Comparison of ENCODE assay signal across 8 cellular contexts in the genomic region with DNA sequence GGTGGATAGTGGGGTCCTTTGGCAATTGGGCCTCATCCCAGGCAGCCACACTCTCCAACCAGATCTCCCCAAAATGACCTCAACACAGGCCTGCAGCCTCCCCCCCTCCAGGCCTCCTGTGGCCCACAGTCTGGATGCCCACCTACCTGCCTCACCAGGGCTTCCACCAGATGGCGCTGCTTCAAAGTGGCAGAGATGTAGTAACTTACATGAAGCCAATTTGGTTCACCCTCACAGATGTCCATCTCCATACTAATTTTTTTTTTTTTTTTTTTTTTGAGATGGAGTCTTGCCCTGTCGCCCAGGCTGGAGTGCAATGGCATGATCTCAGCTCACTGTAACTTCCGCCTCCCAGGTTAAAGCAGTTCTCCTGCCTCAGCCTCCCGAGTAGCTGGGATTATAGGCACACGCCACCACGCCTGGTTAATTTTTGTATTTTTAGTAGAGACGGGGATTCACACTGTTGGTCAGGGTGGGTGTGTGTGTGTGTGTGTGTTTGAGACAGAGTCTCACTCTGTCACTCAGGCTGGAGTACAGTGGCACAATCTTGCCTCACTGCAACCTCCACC. TPM values are rescaled to one million over a fixed set of nuclear protein-coding genes. Genes with fewer than 3 reads are reported as not detected.
DNase-seq lines count a peak whose midpoint lies in the region; ATAC-seq and TF ChIP-seq lines count a peak whose summit lies in the region.
"Not testable (repeated sequence)": the region's sequence is repeated elsewhere in the genome, so short reads cannot be mapped to it uniquely, and the experiment has no call there.

No MANE protein-coding gene starts in this region.

- not testable (repeated sequence) for H3K9ac ChIP-seq in NT2/D1 (ENCODE audit: insufficient read length, low read depth)

- not testable (repeated sequence) for H3K27ac ChIP-seq in gastrocnemius medialis, upper lobe of right lung

- intact Hi-C loops in gastrocnemius medialis (cut with DNase I; ENCODE audit: low total_unique reads) (loop anchor here (1.0 to 5.0 kb wide), 2 partner anchors 32 to 69 kb away; a partner anchor contains a TSS), upper lobe of right lung (cut with DNase I) (loop anchor here (10.0 kb wide), 1 partner anchor 70 kb away; no protein-coding TSS in a partner anchor)

- in situ Hi-C loops in gastrocnemius medialis (cut with MboI; ENCODE audit: low sequenced_read_pairs in 4 of 4) = loop anchor here (5.0 to 10.0 kb wide), 2 partner anchors 67 to 70 kb away; no protein-coding TSS in a partner anchor

- not testable (repeated sequence) for H3K27me3 ChIP-seq in GM06990 (replicated peaks; ENCODE audit: control insufficient read depth, insufficient read depth, low read length); NT2/D1 (ENCODE audit: insufficient read depth, insufficient read length); gastrocnemius medialis; upper lobe of right lung

- H3K36me3 ChIP-seq in GM06990 (ENCODE audit: control insufficient read depth, insufficient read depth, low read length) (peaks cover 18% of the 10 kb centered on the region), NT2/D1 (ENCODE audit: insufficient read depth, insufficient read length, low read length) (peaks cover 56% of the 10 kb centered on the region), gastrocnemius medialis (peaks cover 0 to 23% of the 10 kb centered on the region in 2 donors), upper lobe of right lung (peaks cover 26% of the 10 kb centered on the region)

- TF ChIP-seq CTCF in GM06990 (IDR thresholded peaks at IDR 0.05; ENCODE audit: insufficient read depth, low read length, poor library complexity, severe bottlenecking) = peak; percentile 88
- peak; percentile 86 for TF ChIP-seq CTCF in cardiac fibroblast (IDR thresholded peaks at IDR 0.05; ENCODE audit: low read depth, low read length)
- peak; percentile 64 to 79 (median 75) for TF ChIP-seq CTCF in gastrocnemius medialis (IDR thresholded peaks at IDR 0.05 in 4 of 5, conservative IDR thresholded peaks at IDR 0.05 in 1 of 5)
- peak; percentile 73 for TF ChIP-seq CTCF in upper lobe of right lung (IDR thresholded peaks at IDR 0.05)

- H3K4me1 ChIP-seq in NT2/D1 (ENCODE audit: insufficient read depth, insufficient read length); gastrocnemius medialis; upper lobe of right lung: not testable (repeated sequence)

- DNase-seq in GM06990 (ENCODE audit: extremely low read depth, insufficient read length) (peak; percentile 44), KG1 (lab: John Stamatoyannopoulos, UW) (peak; percentile 11), NT2/D1 (ENCODE audit: low read depth, low spot score) (peak; percentile 32), cardiac fibroblast (ENCODE audit: low read depth in 2 of 2) (peak; percentile 78 to 83), iPS DF 4.7 (ENCODE audit: extremely low read depth, low spot score) (peak; percentile 25), gastrocnemius medialis (peak; percentile 30 to 61), upper lobe of right lung (peak; percentile 88)
- peak; percentile 76 to 81 for DNase-seq in activated CD4-positive, alpha-beta T cell treated with anti-CD3 and anti-CD28 coated beads, Interleukin-2, amount 50 U/mL, for 4 hours

- H3K4me3 ChIP-seq in GM06990 (replicated peaks; ENCODE audit: low read depth, low read length); NT2/D1 (ENCODE audit: insufficient read length, low read depth); cardiac fibroblast (replicated peaks in 1 of 2; ENCODE audit: low read depth in 2 of 2, low read length in 2 of 2); gastrocnemius medialis; upper lobe of right lung: not testable (repeated sequence)

- TF ChIP-seq POLR2A in gastrocnemius medialis (IDR thresholded peaks at IDR 0.05) = not testable (repeated sequence)

- H3K9me3 ChIP-seq in NT2/D1 (ENCODE audit: insufficient read depth, low read length); gastrocnemius medialis; upper lobe of right lung: not testable (repeated sequence)

- ATAC-seq in gastrocnemius medialis = peak; percentile 59 to 77
- ATAC-seq in upper lobe of right lung = peak; percentile 92

RNA-seq across cellular contexts. Expression of a gene that starts 33.6 kb away (rescaled TPM):
- total RNA-seq in gastrocnemius medialis (10 to 100 TPM; 53.5 to 78.5 (median 62.8) TPM), upper lobe of right lung (140 TPM)

Comparison
In these comparisons a context has a peak if more than half of its experiments do, and no peak if none do; other contexts are left out.
1. DNase-seq: peak in every context shown above with its lines; median percentile 88 in upper lobe of right lung; 80 in cardiac fibroblast; 78 in activated CD4-positive, alpha-beta T cell treated with anti-CD3 and anti-CD28 coated beads, Interleukin-2, amount 50 U/mL, for 4 hours; 46 in gastrocnemius medialis; 44 in GM06990; 32 in NT2/D1; 25 in iPS DF 4.7; 11 in KG1.